Comparison of ENCODE assay signal across 10 cellular contexts in the genomic region with DNA sequence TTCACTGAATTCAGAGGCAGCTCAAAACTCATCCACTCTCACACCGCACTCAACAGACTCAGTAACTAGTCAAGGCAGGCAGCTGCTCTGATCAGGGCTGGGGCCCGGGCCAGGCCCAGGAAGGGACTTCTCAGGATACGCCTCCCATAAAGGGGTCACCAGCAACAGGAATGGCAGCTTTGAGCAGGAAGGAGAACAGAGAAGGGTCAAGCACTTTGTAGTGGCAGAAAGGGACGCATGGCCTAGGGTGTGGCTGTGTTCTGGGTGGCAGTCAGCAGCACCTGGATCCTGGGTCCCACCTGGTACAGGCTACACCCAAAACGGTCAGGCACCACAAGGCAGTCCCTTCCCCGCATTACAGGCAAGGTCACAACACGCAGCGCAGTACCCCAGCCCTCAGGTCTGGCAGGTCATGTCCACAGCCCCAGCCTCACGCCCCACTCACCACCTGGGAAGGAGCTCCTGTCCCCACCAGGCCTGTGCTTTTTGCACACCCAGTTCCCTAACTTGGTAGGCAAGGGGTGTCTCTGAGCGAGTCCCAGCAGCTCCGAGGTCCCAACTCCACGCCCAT.
DNase-seq lines count a peak whose midpoint lies in the region; ATAC-seq and TF ChIP-seq lines count a peak whose summit lies in the region.
"Had no signal": no experiment of that assay in that cellular context is flagged by ENCODE, and none has a peak within 500 bp of the region (broad histone marks: within the 10 kb centered on the region; RNA-seq: fewer than 3 reads in every experiment).

No MANE protein-coding gene starts in this region.

- no peak overlapping the region for H2AFZ ChIP-seq in MM.1S (ENCODE audit: low read length)

- H3K4me3 ChIP-seq in CD8-positive, alpha-beta memory T cell (ENCODE audit: low read length) = peak overlapping the region; percentile 51
- H3K4me3 ChIP-seq in MM.1S (ENCODE audit: low read length) = no peak overlapping the region
- H3K4me3 ChIP-seq in effector memory CD4-positive, alpha-beta T cell (ENCODE audit: insufficient read depth, low read depth, low read length, poor library complexity, severe bottlenecking) = no peak overlapping the region

- H3K9me3 ChIP-seq in CD8-positive, alpha-beta memory T cell (ENCODE audit: low read length) = no peaks in the 10 kb centered on the region
- H3K9me3 ChIP-seq in MM.1S (replicated peaks; ENCODE audit: insufficient read depth, low read length) = no peaks in the 10 kb centered on the region
- no peaks in the 10 kb centered on the region for H3K9me3 ChIP-seq in effector memory CD4-positive, alpha-beta T cell (ENCODE audit: control insufficient read depth, low read length)

- H3F3A ChIP-seq in MM.1S (ENCODE audit: insufficient read depth, low read length) = peaks cover 25% of the 10 kb centered on the region

- no peaks in the 10 kb centered on the region for H3K9me3 Mint-ChIP-seq in CD8-positive, alpha-beta memory T cell
- no peaks in the 10 kb centered on the region for H3K9me3 Mint-ChIP-seq in nephron progenitor cell

- H3K27me3 ChIP-seq in CD8-positive, alpha-beta memory T cell (ENCODE audit: insufficient read depth, low read length, poor library complexity, severe bottlenecking) = no peaks in the 10 kb centered on the region
- H3K27me3 ChIP-seq in MM.1S (replicated peaks; ENCODE audit: insufficient read depth, low read length) = no peaks in the 10 kb centered on the region
- no peaks in the 10 kb centered on the region for H3K27me3 ChIP-seq in effector memory CD4-positive, alpha-beta T cell (replicated peaks; ENCODE audit: control insufficient read depth, insufficient read depth, low read length, poor library complexity, severe bottlenecking)

- no peak overlapping the region for H3K9ac ChIP-seq in MM.1S (ENCODE audit: low read length)

- peaks cover 97% of the 10 kb centered on the region for H3K4me1 ChIP-seq in CD8-positive, alpha-beta memory T cell (ENCODE audit: insufficient read depth, low read length)
- peaks cover 46% of the 10 kb centered on the region for H3K4me1 ChIP-seq in MM.1S (ENCODE audit: low read length)
- peaks cover 91% of the 10 kb centered on the region for H3K4me1 ChIP-seq in effector memory CD4-positive, alpha-beta T cell (ENCODE audit: control insufficient read depth, insufficient read depth, low read length, poor library complexity, severe bottlenecking)

- peak overlapping the region; percentile 52 to 88 (median 77) for H3K4me3 Mint-ChIP-seq in CD8-positive, alpha-beta memory T cell
- H3K4me3 Mint-ChIP-seq in nephron progenitor cell = no peak overlapping the region

- H3K79me2 ChIP-seq in MM.1S (ENCODE audit: low read length) = peaks cover 92% of the 10 kb centered on the region

- no peak for ATAC-seq in GM18502 (IDR thresholded peaks at IDR 0.05; ENCODE audit: poor library complexity, unreplicated experiment)
- no peak for ATAC-seq in HG02884 (IDR thresholded peaks at IDR 0.05; ENCODE audit: unreplicated experiment)

- H3K9me2 ChIP-seq in MM.1S (replicated peaks; ENCODE audit: insufficient read depth, low read length) = no peaks in the 10 kb centered on the region

- peaks cover 0 to 3% of the 10 kb centered on the region in 2 donors for H3K27me3 Mint-ChIP-seq in CD8-positive, alpha-beta memory T cell
- H3K27me3 Mint-ChIP-seq in nephron progenitor cell (ENCODE audit: low read depth, poor library complexity) = peaks cover 3% of the 10 kb centered on the region

- H3K27ac ChIP-seq in CD8-positive, alpha-beta memory T cell (ENCODE audit: low read depth, low read length) = peak overlapping the region; percentile 81
- peak overlapping the region; percentile 90; the same call in 1 of the 2 replicates for H3K27ac ChIP-seq in MM.1S (ENCODE audit: low read length)
- H3K27ac ChIP-seq in effector memory CD4-positive, alpha-beta T cell (ENCODE audit: insufficient read depth, low read length, poor library complexity, severe bottlenecking) = peak overlapping the region; percentile 92

- H4K20me1 ChIP-seq in MM.1S (ENCODE audit: insufficient read depth, low read length) = no peaks in the 10 kb centered on the region

- TF ChIP-seq CTCF in MM.1S (IDR thresholded peaks at IDR 0.05; ENCODE audit: low read length) (no peak), nephron progenitor cell (IDR thresholded peaks at IDR 0.05) (no peak)

- DNase-seq in CD8-positive, alpha-beta memory T cell = no peak
- DNase-seq in MM.1S = no peak
- no peak for DNase-seq in effector memory CD4-positive, alpha-beta T cell
- DNase-seq in nephron progenitor cell = no peak
- DNase-seq in mesenteric fat pad (ENCODE audit: low spot score) = no peak
- DNase-seq in NCI-H2029 (lab: John Stamatoyannopoulos, UW) = no peak
- DNase-seq: activated CD8-positive, alpha-beta memory T cell treated with anti-CD3 and anti-CD28 coated beads, Interleukin-2, amount 50 U/mL, for 4 hours; SIG-M5 had no signal

- POLR2A ChIA-PET in CD8-positive, alpha-beta memory T cell (lab: Charles Lee) = interaction anchor here (0.6 to 1.8 kb wide), 5 partner anchors 8 to 192 kb away, joined by 3 to 9 read pairs (median 3); no protein-coding TSS in a partner anchor

- H3K36me3 ChIP-seq in CD8-positive, alpha-beta memory T cell (ENCODE audit: insufficient read depth, low read length) = peaks cover 4% of the 10 kb centered on the region
- H3K36me3 ChIP-seq in MM.1S (replicated peaks; ENCODE audit: insufficient read depth, low read length) = no peaks in the 10 kb centered on the region
- peaks cover 13% of the 10 kb centered on the region for H3K36me3 ChIP-seq in effector memory CD4-positive, alpha-beta T cell (ENCODE audit: control insufficient read depth, insufficient read depth, low read length)

- H3K27ac Mint-ChIP-seq in CD8-positive, alpha-beta memory T cell = peak overlapping the region; percentile 92 to 99 (median 99)
- peak overlapping the region; percentile 47 for H3K27ac Mint-ChIP-seq in nephron progenitor cell

- peaks cover 86 to 99% (median 94%) of the 10 kb centered on the region in 3 donors for H3K4me1 Mint-ChIP-seq in CD8-positive, alpha-beta memory T cell
- H3K4me1 Mint-ChIP-seq in nephron progenitor cell = peaks cover 88% of the 10 kb centered on the region

- CTCF ChIA-PET in CD8-positive, alpha-beta memory T cell (lab: Charles Lee) = interaction anchor here (0.7 to 1.8 kb wide), 3 partner anchors 10 to 175 kb away, joined by 3 to 10 read pairs (median 3); no protein-coding TSS in a partner anchor

- H3K4me2 ChIP-seq in MM.1S (ENCODE audit: low read depth, low read length) = peak overlapping the region; percentile 41; the same call in 1 of the 2 replicates

- peaks cover 0 to 42% (median 0%) of the 10 kb centered on the region in 3 donors for H3K36me3 Mint-ChIP-seq in CD8-positive, alpha-beta memory T cell
- peaks cover 15% of the 10 kb centered on the region for H3K36me3 Mint-ChIP-seq in nephron progenitor cell (ENCODE audit: low read depth)
